Comparison of ENCODE assay signal across 8 cellular contexts in genomic region chr6:169701953-169702639, GRCh38. TPM values are rescaled to one million over a fixed set of nuclear protein-coding genes. Genes with fewer than 3 reads are reported as not detected.
DNase-seq lines count a peak whose midpoint lies in the region; ATAC-seq, FAIRE-seq and TF ChIP-seq lines count a peak whose summit lies in the region.

TSS of gene C6orf120 (plus strand) at chr6:169702126. CDS start at chr6:169702460, 334 bp downstream.
TSS of gene WDR27 (minus strand) at chr6:169702029. CDS start at chr6:169689005, 13,024 bp downstream.

- H3K4me3 ChIP-seq in BE2C (ENCODE audit: low read depth, low read length) (peak within 1 kb of the TSS; percentile 94), colonic mucosa (peak within 1 kb of the TSS; percentile 92)

- DNase-seq in BE2C (peak; percentile 98), GM19239 (ENCODE audit: insufficient read length, low spot score) (peak; percentile 90), NCI-H524 treated with DMSO at 0.1 percent for 48 hours (lab: John Stamatoyannopoulos, UW) (peak; percentile 74), colonic mucosa (peak; percentile 98), left colon (peak; percentile 96 to 99)
- peak; percentile 99 for DNase-seq in activated CD4-positive, alpha-beta T cell treated with anti-CD3 and anti-CD28 coated beads for 48 hours
- peak; percentile 98 for DNase-seq in stimulated activated CD4-positive, alpha-beta T cell treated with anti-CD3 and anti-CD28 coated beads, Interleukin-1b, Interleukin-23, amount 100 ng/mL, for 48 hours

- peak within 1 kb of the TSS; percentile 95 to 97 for H3K9ac ChIP-seq in colonic mucosa (ENCODE audit: low read depth in 2 of 2, low read length in 2 of 2)

- ATAC-seq in HG03457 (IDR thresholded peaks at IDR 0.05; ENCODE audit: unreplicated experiment) (peak; percentile 97), left colon (peak; percentile 90)

- H3K27me3 ChIP-seq in BE2C = no peaks in the 10 kb centered on the region
- no peaks in the 10 kb centered on the region for H3K27me3 ChIP-seq in colonic mucosa

- H3K27ac ChIP-seq in colonic mucosa = peak within 1 kb of the TSS; percentile 94

- FAIRE-seq in GM19239 (lab: Jason Lieb, UNC) = peak; percentile 82

- intact Hi-C loops in colonic mucosa (cut with DNase I) = loop anchor here (10.0 kb wide), 1 partner anchor 53 kb away; the partner anchor contains the start of genes DYNLT2 and ERMARD
- intact Hi-C loops in left colon (cut with DNase I, micrococcal nuclease) = no loop called here

- H3K4me1 ChIP-seq in BE2C = peaks cover 4% of the 10 kb centered on the region; the same call in 1 of the 2 replicates
- peaks cover 8% of the 10 kb centered on the region for H3K4me1 ChIP-seq in colonic mucosa

- H3K36me3 ChIP-seq in BE2C = peaks cover 17% of the 10 kb centered on the region
- no peaks in the 10 kb centered on the region for H3K36me3 ChIP-seq in colonic mucosa

- TF ChIP-seq CTCF in BE2C (IDR thresholded peaks at IDR 0.05; ENCODE audit: low read depth, low read length) = no peak
- no peak for TF ChIP-seq CTCF in colonic mucosa (IDR thresholded peaks at IDR 0.05)

- no peaks in the 10 kb centered on the region for H3K9me3 ChIP-seq in BE2C
- no peaks in the 10 kb centered on the region for H3K9me3 ChIP-seq in colonic mucosa

RNA-seq across cellular contexts. Expression of gene C6orf120, which starts in this region (rescaled TPM):
- 34.9 TPM for polyA plus RNA-seq in BE2C (2012; ENCODE audit: insufficient read depth, insufficient read length, low read depth)
- total RNA-seq in colonic mucosa (10 to 100 TPM; 28.7 to 31.9 TPM), left colon (10 to 100 TPM; 25.2 to 32.7 TPM)

RNA-seq across cellular contexts. Expression of gene WDR27, which starts in this region (rescaled TPM):
- 25.1 TPM for polyA plus RNA-seq in BE2C (2012; ENCODE audit: insufficient read depth, insufficient read length, low read depth)
- 10 to 100 TPM; 17.4 to 43.8 TPM for total RNA-seq in colonic mucosa
- 10 to 100 TPM; 33.4 to 46.9 TPM for total RNA-seq in left colon

Comparison
In these comparisons a context has a peak if more than half of its experiments do, and no peak if none do; other contexts are left out.
1. Peak in every context shown above with its lines: DNase-seq, ATAC-seq, H3K4me3 ChIP-seq and H3K27ac ChIP-seq.